24 cellular contexts compared by ENCODE assay signal in the genomic region with DNA sequence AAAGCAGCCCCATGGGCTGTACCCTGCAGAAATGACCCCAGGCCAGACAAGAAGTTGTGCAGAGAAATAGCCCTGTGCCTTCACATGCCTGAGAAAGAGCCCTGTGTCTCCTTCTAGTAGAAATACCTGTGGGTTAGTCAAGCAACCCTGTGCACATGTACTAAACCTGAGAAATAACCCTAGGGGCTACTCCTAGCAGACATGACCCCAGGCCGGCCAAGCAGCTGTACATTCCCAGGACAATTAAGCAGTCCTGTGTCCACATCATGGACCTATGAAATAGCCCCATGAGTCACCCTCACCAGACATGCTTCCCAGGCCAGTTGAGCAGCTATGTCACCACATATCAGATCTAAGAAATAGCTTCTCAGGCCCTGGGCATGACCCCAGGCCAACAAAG.
A peak's percentile ranks its signal among the peaks of the same experiment; 100 is the strongest.
DNase-seq lines count a peak whose midpoint lies in the region; ATAC-seq and TF ChIP-seq lines count a peak whose summit lies in the region.
"Had no signal": no experiment of that assay in that cellular context is flagged by ENCODE, and none has a peak within 500 bp of the region (broad histone marks: within the 10 kb centered on the region; RNA-seq: fewer than 3 reads in every experiment).

No MANE protein-coding gene starts in this region.

- no peak overlapping the region for H2AFZ ChIP-seq in PC-9

- intact Hi-C loops in PC-9 (cut with micrococcal nuclease; ENCODE audit: unreplicated experiment): no loop called here
- intact Hi-C loops in prostate gland (cut with DNase I): no loop called here

- ATAC-seq in gastroesophageal sphincter: no peak
- ATAC-seq: GM12878, Panc1 had no signal

- no peaks in the 10 kb centered on the region for H3K79me2 ChIP-seq in PC-9 (ENCODE audit: low read depth)

- peak overlapping the region; percentile 23; the same call in 1 of the 2 replicates for H3K4me2 ChIP-seq in PC-9

- H3F3A ChIP-seq in PC-9 (ENCODE audit: insufficient read depth, low read depth): peaks cover 5% of the 10 kb centered on the region; the same call in 1 of the 2 replicates

- CTCF ChIA-PET in PC-9 (lab: Charles Lee): no interaction called here

- H3K27me3 ChIP-seq in PC-9 (ENCODE audit: insufficient read depth, low read depth) (no peaks in the 10 kb centered on the region), kidney epithelial cell (ENCODE audit: control insufficient read depth, insufficient read depth, low read length) (no peaks in the 10 kb centered on the region), gastroesophageal sphincter (no peaks in the 10 kb centered on the region), prostate gland (replicated peaks; ENCODE audit: insufficient read depth) (no peaks in the 10 kb centered on the region)
- H3K27me3 ChIP-seq: SJSA1 had no signal

- H3K36me3 ChIP-seq in PC-9 (ENCODE audit: low read depth): no peaks in the 10 kb centered on the region
- H3K36me3 ChIP-seq in kidney epithelial cell (ENCODE audit: control insufficient read depth, insufficient read depth, low read length): no peaks in the 10 kb centered on the region
- no peaks in the 10 kb centered on the region for H3K36me3 ChIP-seq in gastroesophageal sphincter
- H3K36me3 ChIP-seq in prostate gland: no peaks in the 10 kb centered on the region
- H3K36me3 ChIP-seq: SJSA1 had no signal

- H3K9me3 ChIP-seq in PC-9 (ENCODE audit: insufficient read depth, low read depth) (peaks cover 8% of the 10 kb centered on the region), gastroesophageal sphincter (peaks cover 0 to 27% (median 0%) of the 10 kb centered on the region in 3 donors), prostate gland (no peaks in the 10 kb centered on the region)

- H3K27ac ChIP-seq in PC-9: peak overlapping the region; percentile 73
- H3K27ac ChIP-seq in gastroesophageal sphincter: no peak overlapping the region
- H3K27ac ChIP-seq in prostate gland: no peak overlapping the region
- H3K27ac ChIP-seq: SJSA1 had no signal

- no peak for TF ChIP-seq EP300 in gastroesophageal sphincter (IDR thresholded peaks at IDR 0.05)

- H3K4me1 ChIP-seq in PC-9 (replicated peaks; ENCODE audit: insufficient read depth): peaks cover 13% of the 10 kb centered on the region
- no peaks in the 10 kb centered on the region for H3K4me1 ChIP-seq in gastroesophageal sphincter
- H3K4me1 ChIP-seq in prostate gland (replicated peaks): no peaks in the 10 kb centered on the region
- H3K4me1 ChIP-seq: SJSA1 had no signal

- TF ChIP-seq POLR2A in gastroesophageal sphincter (IDR thresholded peaks at IDR 0.05) (no peak), prostate gland (IDR thresholded peaks at IDR 0.05) (no peak)

- peak; percentile 5 for DNase-seq in SIG-M5 treated with dmso at 0.1 percent for 504 hours (lab: John Stamatoyannopoulos, UW; ENCODE audit: unreplicated experiment)
- DNase-seq in SIG-M5 (lab: John Stamatoyannopoulos, UW): no peak
- peak; percentile 1 to 94 for DNase-seq in PC-9
- DNase-seq in kidney epithelial cell (ENCODE audit: low read depth): peak; percentile 54
- DNase-seq in retinal pigment epithelial cell (ENCODE audit: low read depth): peak; percentile 18
- no peak for DNase-seq in AG08395 (ENCODE audit: low spot score)
- no peak for DNase-seq in prostate gland (ENCODE audit: low spot score)
- DNase-seq: 8988T, ACHN, GDM1, H9, HFFc6, KBM-7, MM.1S, NCI-H1048, NCI-H1417, NCI-H1694 treated with DMSO at 0.1 percent for 48 hours, NCI-H2081, NCI-H2227 treated with DMSO at 0.1 percent for 48 hours, NCI-H526 treated with DMSO at 0.1 percent for 48 hours had no signal

- H3K4me3 ChIP-seq in PC-9 (no peak overlapping the region), kidney epithelial cell (ENCODE audit: low read depth, low read length) (no peak overlapping the region), retinal pigment epithelial cell (ENCODE audit: low read length) (no peak overlapping the region), gastroesophageal sphincter (no peak overlapping the region), prostate gland (no peak overlapping the region)
- H3K4me3 ChIP-seq: GM12878, SJSA1 had no signal

- POLR2A ChIA-PET in PC-9 (lab: Charles Lee; ENCODE audit: unreplicated experiment): no interaction called here

- H4K20me1 ChIP-seq in PC-9 (ENCODE audit: insufficient read depth): no peaks in the 10 kb centered on the region

- no CpG with 5 or more reads among the region's 1 CpG for WGBS in gastroesophageal sphincter (ENCODE audit: low coverage in 1 of 2), 2 donors
- WGBS in prostate gland: 86% methylated on average over 1 of the region's 1 CpG

- no TSS peak for BruUV-seq in PC-9 (replicated peaks; lab: Mats Ljungman, UMichigan)

- H3K9me2 ChIP-seq in PC-9 (ENCODE audit: insufficient read depth): no peaks in the 10 kb centered on the region

- TF ChIP-seq CTCF in PC-9 (conservative IDR thresholded peaks at IDR 0.05): no peak
- TF ChIP-seq CTCF in kidney epithelial cell (IDR thresholded peaks at IDR 0.05; ENCODE audit: insufficient read depth, low read length, poor library complexity, severe bottlenecking): no peak
- TF ChIP-seq CTCF in retinal pigment epithelial cell (conservative IDR thresholded peaks at IDR 0.05; ENCODE audit: low read depth, low read length): no peak
- no peak for TF ChIP-seq CTCF in gastroesophageal sphincter (IDR thresholded peaks at IDR 0.05)
- TF ChIP-seq CTCF in prostate gland (IDR thresholded peaks at IDR 0.05): no peak

Comparison
In these comparisons a context has a peak if more than half of its experiments do, and no peak if none do; other contexts are left out.
1. DNase-seq: peak in SIG-M5 treated with dmso at 0.1 percent for 504 hours (single experiment), PC-9 (2 of 2), kidney epithelial cell (single experiment) and retinal pigment epithelial cell (single experiment); none in SIG-M5 (single experiment), AG08395 (single experiment) and prostate gland (single experiment).